Comparison of ENCODE assay signal across 7 cellular contexts in genomic region chr2:111647359-111647758, GRCh38.
"Had no signal": no experiment of that assay in that cellular context is flagged by ENCODE, and none has a peak within 500 bp of the region (broad histone marks: within the 10 kb centered on the region; RNA-seq: fewer than 3 reads in every experiment).

No MANE protein-coding gene starts in this region.

- H3K4me3 ChIP-seq: GM12878 had no signal

- DNase-seq: GDM1, GF-D8 had no signal

- ATAC-seq: GM12878 had no signal

- FAIRE-seq: GM12878, GM12891, GM12892, GM18507, GM19239 had no signal
